In genomic region chr14:102201369-102201748, GRCh38 we compare ENCODE assay signal across 11 cellular contexts.
DNase-seq lines count a peak whose midpoint lies in the region; ATAC-seq, FAIRE-seq and TF ChIP-seq lines count a peak whose summit lies in the region.
"Had no signal": no experiment of that assay in that cellular context is flagged by ENCODE, and none has a peak within 500 bp of the region (broad histone marks: within the 10 kb centered on the region; RNA-seq: fewer than 3 reads in every experiment).

No MANE protein-coding gene starts in this region.

- intact Hi-C loops in activated T-helper 1 cell treated with anti-CD3 and anti-CD28 coated beads, Interleukin-12 subunit alpha, Interleukin-12 subunit beta, Interleukin-2, Interleukin-4 antibody, amounts not matched to agents 30 ng/mL and 10 ng/mL and 1 ng/mL, durations not matched to agents 14 hours and 24 hours and 36 hours (cut with micrococcal nuclease), result loop anchor here (1.0 kb wide), 1 partner anchor 17 kb away; no protein-coding TSS in a partner anchor
- intact Hi-C loops in naive thymus-derived CD4-positive, alpha-beta T cell (cut with micrococcal nuclease), result no loop called here

- no peaks in the 10 kb centered on the region for H3K9me3 ChIP-seq in CD4-positive, CD25-positive, alpha-beta regulatory T cell (ENCODE audit: control insufficient read depth in 2 of 2, low read length in 2 of 2)
- no peaks in the 10 kb centered on the region for H3K9me3 ChIP-seq in naive thymus-derived CD4-positive, alpha-beta T cell (ENCODE audit: control insufficient read depth in 2 of 3, low read length in 3 of 3)
- H3K9me3 ChIP-seq: ovary had no signal

- peak in 2 of 3 donors; percentile 46 to 50 for DNase-seq in CD4-positive, CD25-positive, alpha-beta regulatory T cell
- DNase-seq in GM12892 (ENCODE audit: insufficient read length) (no peak), NCI-H748 treated with DMSO at 0.1 percent for 48 hours (lab: John Stamatoyannopoulos, UW) (no peak), dedifferentiated amniotic fluid mesenchymal stem cell (ENCODE audit: extremely low spot score) (no peak), OCI-M2 (lab: John Stamatoyannopoulos, UW; ENCODE audit: unreplicated experiment) (no peak), pons (ENCODE audit: low spot score) (no peak)
- DNase-seq in activated T-helper 1 cell treated with anti-CD3 and anti-CD28 coated beads, Interleukin-12 subunit alpha, Interleukin-12 subunit beta, Interleukin-2, Interleukin-4 antibody, amounts not matched to agents 30 ng/mL and 10 ng/mL and 1 ng/mL, durations not matched to agents 14 hours and 24 hours and 36 hours (ENCODE audit: low spot score), result no peak
- DNase-seq in naive thymus-derived CD4-positive, alpha-beta T cell, result peak in 1 of 9 donors; percentile 11
- DNase-seq: ovary had no signal

- POLR2A ChIA-PET in naive thymus-derived CD4-positive, alpha-beta T cell (lab: Charles Lee), result no interaction called here

- peak; percentile 70 for FAIRE-seq in GM12892 (lab: Jason Lieb, UNC)
- FAIRE-seq: astrocyte, G401.6 had no signal

- H3K36me3 ChIP-seq in CD4-positive, CD25-positive, alpha-beta regulatory T cell (ENCODE audit: control insufficient read depth, insufficient read depth, low read length), result peaks cover 55% of the 10 kb centered on the region
- peaks cover 0 to 56% (median 5%) of the 10 kb centered on the region in 3 experiments for H3K36me3 ChIP-seq in naive thymus-derived CD4-positive, alpha-beta T cell (ENCODE audit: control insufficient read depth in 2 of 3, insufficient read depth in 3 of 3, low read length in 3 of 3)
- H3K36me3 ChIP-seq: ovary had no signal

- peaks cover 24% of the 10 kb centered on the region for H3K4me1 ChIP-seq in CD4-positive, CD25-positive, alpha-beta regulatory T cell (ENCODE audit: control insufficient read depth, insufficient read depth, low read length, poor library complexity, severe bottlenecking)
- peaks cover 10 to 28% of the 10 kb centered on the region in 2 donors for H3K4me1 ChIP-seq in naive thymus-derived CD4-positive, alpha-beta T cell (ENCODE audit: control insufficient read depth in 2 of 2, insufficient read depth in 2 of 2, low read length in 2 of 2)

- H3K27me3 Mint-ChIP-seq in CD4-positive, CD25-positive, alpha-beta regulatory T cell, result no peaks in the 10 kb centered on the region
- no peaks in the 10 kb centered on the region for H3K27me3 Mint-ChIP-seq in activated T-helper 1 cell treated with anti-CD3 and anti-CD28 coated beads, Interleukin-12 subunit alpha, Interleukin-12 subunit beta, Interleukin-2, Interleukin-4 antibody, amounts not matched to agents 30 ng/mL and 10 ng/mL and 1 ng/mL, durations not matched to agents 14 hours and 24 hours and 36 hours (ENCODE audit: insufficient read depth)
- H3K27me3 Mint-ChIP-seq in naive thymus-derived CD4-positive, alpha-beta T cell, result no peaks in the 10 kb centered on the region

- H3K27ac ChIP-seq in CD4-positive, CD25-positive, alpha-beta regulatory T cell (ENCODE audit: insufficient read depth, low read length, poor library complexity, severe bottlenecking), result peak overlapping the region; percentile 62
- H3K27ac ChIP-seq in naive thymus-derived CD4-positive, alpha-beta T cell (ENCODE audit: low read depth, low read length), result peak overlapping the region; percentile 53
- H3K27ac ChIP-seq: ovary had no signal

- H3K4me1 Mint-ChIP-seq in CD4-positive, CD25-positive, alpha-beta regulatory T cell, result peaks cover 23 to 61% (median 52%) of the 10 kb centered on the region in 4 donors
- peaks cover 29% of the 10 kb centered on the region for H3K4me1 Mint-ChIP-seq in activated T-helper 1 cell treated with anti-CD3 and anti-CD28 coated beads, Interleukin-12 subunit alpha, Interleukin-12 subunit beta, Interleukin-2, Interleukin-4 antibody, amounts not matched to agents 30 ng/mL and 10 ng/mL and 1 ng/mL, durations not matched to agents 14 hours and 24 hours and 36 hours (ENCODE audit: low read depth)
- peaks cover 49 to 75% (median 61%) of the 10 kb centered on the region in 7 donors for H3K4me1 Mint-ChIP-seq in naive thymus-derived CD4-positive, alpha-beta T cell

- peak in 1 of 2 donors; percentile 19 for ATAC-seq in CD4-positive, CD25-positive, alpha-beta regulatory T cell (ENCODE audit: low read depth in 2 of 2)
- no peak for ATAC-seq in naive thymus-derived CD4-positive, alpha-beta T cell

- H3K27ac Mint-ChIP-seq in CD4-positive, CD25-positive, alpha-beta regulatory T cell, result peak overlapping the region; percentile 87 to 96 (median 93)
- peak overlapping the region; percentile 11 for H3K27ac Mint-ChIP-seq in activated T-helper 1 cell treated with anti-CD3 and anti-CD28 coated beads, Interleukin-12 subunit alpha, Interleukin-12 subunit beta, Interleukin-2, Interleukin-4 antibody, amounts not matched to agents 30 ng/mL and 10 ng/mL and 1 ng/mL, durations not matched to agents 14 hours and 24 hours and 36 hours
- H3K27ac Mint-ChIP-seq in naive thymus-derived CD4-positive, alpha-beta T cell, result peak overlapping the region; percentile 16 to 90 (median 52)

- no peaks in the 10 kb centered on the region for H3K27me3 ChIP-seq in CD4-positive, CD25-positive, alpha-beta regulatory T cell (ENCODE audit: control insufficient read depth, insufficient read depth, low read length)
- no peaks in the 10 kb centered on the region for H3K27me3 ChIP-seq in naive thymus-derived CD4-positive, alpha-beta T cell (ENCODE audit: control insufficient read depth in 2 of 2, insufficient read depth in 2 of 2, low read length in 2 of 2)
- H3K27me3 ChIP-seq: ovary had no signal

- CTCF ChIA-PET in naive thymus-derived CD4-positive, alpha-beta T cell (lab: Charles Lee), result interaction anchor here (0.5 kb wide), 1 partner anchor 1958 kb away, joined by 5 read pairs; no protein-coding TSS in a partner anchor

- H3K4me3 ChIP-seq in CD4-positive, CD25-positive, alpha-beta regulatory T cell (ENCODE audit: low read depth, low read length), result peak overlapping the region; percentile 64
- H3K4me3 ChIP-seq in naive thymus-derived CD4-positive, alpha-beta T cell (ENCODE audit: low read length), result no peak overlapping the region
- H3K4me3 ChIP-seq: ovary had no signal

- H3K9me3 Mint-ChIP-seq in CD4-positive, CD25-positive, alpha-beta regulatory T cell, result no peaks in the 10 kb centered on the region
- no peaks in the 10 kb centered on the region for H3K9me3 Mint-ChIP-seq in activated T-helper 1 cell treated with anti-CD3 and anti-CD28 coated beads, Interleukin-12 subunit alpha, Interleukin-12 subunit beta, Interleukin-2, Interleukin-4 antibody, amounts not matched to agents 30 ng/mL and 10 ng/mL and 1 ng/mL, durations not matched to agents 14 hours and 24 hours and 36 hours
- peaks cover 0 to 2% (median 0%) of the 10 kb centered on the region in 11 donors for H3K9me3 Mint-ChIP-seq in naive thymus-derived CD4-positive, alpha-beta T cell

- H3K4me3 Mint-ChIP-seq in CD4-positive, CD25-positive, alpha-beta regulatory T cell, result peak overlapping the region; percentile 20 to 84 (median 68)
- H3K4me3 Mint-ChIP-seq in activated T-helper 1 cell treated with anti-CD3 and anti-CD28 coated beads, Interleukin-12 subunit alpha, Interleukin-12 subunit beta, Interleukin-2, Interleukin-4 antibody, amounts not matched to agents 30 ng/mL and 10 ng/mL and 1 ng/mL, durations not matched to agents 14 hours and 24 hours and 36 hours, result no peak overlapping the region
- H3K4me3 Mint-ChIP-seq in naive thymus-derived CD4-positive, alpha-beta T cell, result peak overlapping the region in 9 of 10 donors; percentile 25 to 80 (median 53)

- H3K36me3 Mint-ChIP-seq in CD4-positive, CD25-positive, alpha-beta regulatory T cell, result peaks cover 45% of the 10 kb centered on the region
- peaks cover 39% of the 10 kb centered on the region for H3K36me3 Mint-ChIP-seq in activated T-helper 1 cell treated with anti-CD3 and anti-CD28 coated beads, Interleukin-12 subunit alpha, Interleukin-12 subunit beta, Interleukin-2, Interleukin-4 antibody, amounts not matched to agents 30 ng/mL and 10 ng/mL and 1 ng/mL, durations not matched to agents 14 hours and 24 hours and 36 hours (ENCODE audit: low read depth)
- peaks cover 6 to 41% (median 22%) of the 10 kb centered on the region in 5 donors for H3K36me3 Mint-ChIP-seq in naive thymus-derived CD4-positive, alpha-beta T cell

- no peak for TF ChIP-seq POLR2A in GM12892 (IDR thresholded peaks at IDR 0.05; ENCODE audit: low read depth, low read length)

Comparison
In these comparisons a context has a peak if more than half of its experiments do, and no peak if none do; other contexts are left out.
1. DNase-seq: peak in CD4-positive, CD25-positive, alpha-beta regulatory T cell (2 of 3); none in GM12892 (single experiment), activated T-helper 1 cell treated with anti-CD3 and anti-CD28 coated beads, Interleukin-12 subunit alpha, Interleukin-12 subunit beta, Interleukin-2, Interleukin-4 antibody, amounts not matched to agents 30 ng/mL and 10 ng/mL and 1 ng/mL, durations not matched to agents 14 hours and 24 hours and 36 hours (single experiment), NCI-H748 treated with DMSO at 0.1 percent for 48 hours (single experiment), dedifferentiated amniotic fluid mesenchymal stem cell (single experiment), OCI-M2 (single experiment) and pons (single experiment).
2. H3K27ac Mint-ChIP-seq: peak in every context shown above with its lines; median percentile 93 in CD4-positive, CD25-positive, alpha-beta regulatory T cell; 52 in naive thymus-derived CD4-positive, alpha-beta T cell; 11 in activated T-helper 1 cell treated with anti-CD3 and anti-CD28 coated beads, Interleukin-12 subunit alpha, Interleukin-12 subunit beta, Interleukin-2, Interleukin-4 antibody, amounts not matched to agents 30 ng/mL and 10 ng/mL and 1 ng/mL, durations not matched to agents 14 hours and 24 hours and 36 hours.